14 cellular contexts compared by ENCODE assay signal in the genomic region with DNA sequence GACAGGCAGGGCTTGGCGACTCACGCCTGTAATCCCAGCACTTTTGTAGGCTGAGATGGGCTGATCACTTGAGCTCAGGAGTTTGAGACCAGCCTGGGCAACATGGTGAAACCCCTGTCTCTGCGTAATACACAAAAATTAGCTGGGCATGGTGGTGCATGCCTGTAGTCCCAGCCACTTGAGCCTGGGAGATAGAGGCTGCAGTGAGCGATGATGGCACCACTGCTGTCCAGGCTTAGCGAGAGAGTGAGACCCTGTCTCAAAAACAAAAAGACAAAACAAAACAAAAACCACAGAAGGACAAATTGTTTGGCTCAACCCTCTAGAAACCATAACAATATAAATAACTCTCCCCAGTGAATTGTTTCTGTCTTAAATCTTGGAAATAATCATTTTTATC.
DNase-seq lines count a peak whose midpoint lies in the region; ATAC-seq and TF ChIP-seq lines count a peak whose summit lies in the region.
"Had no signal": no experiment of that assay in that cellular context is flagged by ENCODE, and none has a peak within 500 bp of the region (broad histone marks: within the 10 kb centered on the region; RNA-seq: fewer than 3 reads in every experiment).

No MANE protein-coding gene starts in this region.

- no peak for ATAC-seq in GM21423 (IDR thresholded peaks at IDR 0.05; ENCODE audit: unreplicated experiment)
- no peak for ATAC-seq in GM19467 (IDR thresholded peaks at IDR 0.05; ENCODE audit: unreplicated experiment)
- ATAC-seq: HCT116 had no signal

- peaks cover 55% of the 10 kb centered on the region for H3K4me1 Mint-ChIP-seq in HFFc6 (ENCODE audit: low read depth)
- H3K4me1 Mint-ChIP-seq in neural crest cell = peaks cover 30% of the 10 kb centered on the region
- H3K4me1 Mint-ChIP-seq: B cell, IgD-negative memory B cell had no signal

- H3K27me3 Mint-ChIP-seq in HFFc6 (ENCODE audit: insufficient read depth) (no peaks in the 10 kb centered on the region; the same call in 1 of the 2 replicates), neural crest cell (ENCODE audit: low read depth) (no peaks in the 10 kb centered on the region)
- H3K27me3 Mint-ChIP-seq: B cell; CD4-positive, alpha-beta T cell; IgD-negative memory B cell had no signal

- H3K9me3 Mint-ChIP-seq in HFFc6 = no peaks in the 10 kb centered on the region
- H3K9me3 Mint-ChIP-seq in neural crest cell = no peaks in the 10 kb centered on the region
- H3K9me3 Mint-ChIP-seq: CD4-positive, alpha-beta T cell; IgD-negative memory B cell had no signal

- TF ChIP-seq CTCF in HFFc6 (IDR thresholded peaks at IDR 0.05) (no peak), neural crest cell (conservative IDR thresholded peaks at IDR 0.05) (no peak)

- H3K27ac ChIP-seq in caudate nucleus (ENCODE audit: low read depth, low read length) (peak overlapping the region; percentile 90), substantia nigra (ENCODE audit: low read depth, low read length, poor library complexity, severe bottlenecking) (peak overlapping the region; percentile 84)

- no peaks in the 10 kb centered on the region for H3K36me3 Mint-ChIP-seq in HFFc6 (ENCODE audit: low read depth)
- H3K36me3 Mint-ChIP-seq in neural crest cell (ENCODE audit: low read depth) = no peaks in the 10 kb centered on the region
- H3K36me3 Mint-ChIP-seq: IgD-negative memory B cell had no signal

- DNase-seq in HFFc6 = no peak
- DNase-seq in caudate nucleus (lab: John Stamatoyannopoulos, UW) = no peak
- DNase-seq in neural crest cell (ENCODE audit: low read depth, low spot score) = no peak
- no peak for DNase-seq in substantia nigra (lab: John Stamatoyannopoulos, UW)
- DNase-seq in NCI-H526 treated with DMSO at 0.1 percent for 48 hours (lab: John Stamatoyannopoulos, UW) = no peak
- no peak for DNase-seq in activated CD8-positive, alpha-beta memory T cell treated with anti-CD3 and anti-CD28 coated beads, Interleukin-2, amount 50 U/mL, for 48 hours
- DNase-seq: Calu3; CD4-positive, alpha-beta T cell; DMS 273 treated with DMSO at 0.1 percent for 48 hours had no signal

- H3K27ac Mint-ChIP-seq in HFFc6 = peak overlapping the region; percentile 46; the same call in 1 of the 2 replicates
- H3K27ac Mint-ChIP-seq in neural crest cell (ENCODE audit: unreplicated experiment) = peak overlapping the region; percentile 22
- H3K27ac Mint-ChIP-seq: B cell; CD4-positive, alpha-beta T cell; IgD-negative memory B cell had no signal

- H3K4me3 Mint-ChIP-seq in HFFc6 (no peak overlapping the region), neural crest cell (no peak overlapping the region)
- H3K4me3 Mint-ChIP-seq: B cell; CD4-positive, alpha-beta T cell; IgD-negative memory B cell had no signal
